Comparison of ENCODE assay signal across 1 cellular context in genomic region chr1:63922848-63923247, GRCh38.
TF ChIP-seq lines count a peak whose summit lies in the region.

No MANE protein-coding gene starts in this region.

TF ChIP-seq in HEK293T, 16 proteins besides CTCF, POLR2A, EP300 and RAD21 (continued from another document):
- TF ChIP-seq PKNOX1 (IDR thresholded peaks at IDR 0.05) (no peak), FOXK2 (IDR thresholded peaks at IDR 0.05) (no peak), TARDBP (IDR thresholded peaks at IDR 0.05) (no peak), ZNF384 (IDR thresholded peaks at IDR 0.05) (no peak), SUZ12 (IDR thresholded peaks at IDR 0.05) (no peak), FOXA1 (IDR thresholded peaks at IDR 0.05) (no peak)
